ENCODE assay signal across 9 cellular contexts in genomic region chr18:9710037-9710436, GRCh38. TPM values are rescaled to one million over a fixed set of nuclear protein-coding genes. Genes with fewer than 3 reads are reported as not detected.
DNase-seq lines count a peak whose midpoint lies in the region; ATAC-seq, FAIRE-seq and TF ChIP-seq lines count a peak whose summit lies in the region.
"Had no signal": no experiment of that assay in that cellular context is flagged by ENCODE, and none has a peak within 500 bp of the region (broad histone marks: within the 10 kb centered on the region; RNA-seq: fewer than 3 reads in every experiment).

No MANE protein-coding gene starts in this region.

- no peak for TF ChIP-seq EP300 in suprapubic skin (IDR thresholded peaks at IDR 0.05)

- H3K4me3 ChIP-seq in HEK293 (ENCODE audit: low read depth, low read length), result no peak overlapping the region
- peak overlapping the region; percentile 78 to 81 for H3K4me3 ChIP-seq in ascending aorta
- peak overlapping the region; percentile 85 for H3K4me3 ChIP-seq in suprapubic skin

- peaks cover 9% of the 10 kb centered on the region for H3K23me2 ChIP-seq in H9 (ENCODE audit: insufficient read length, low read depth, low read length, poor library complexity, severe bottlenecking)

- no peak for DNase-seq in ascending aorta (ENCODE audit: low spot score in 2 of 2)
- DNase-seq in memory B cell (ENCODE audit: low spot score in 2 of 2), result no peak
- no peak for DNase-seq in suprapubic skin (ENCODE audit: low spot score in 2 of 2)
- no peak for DNase-seq in urothelium cell line (ENCODE audit: low spot score)
- no peak for DNase-seq in HT-29 (ENCODE audit: low spot score)
- no peak for DNase-seq in H9
- DNase-seq: activated CD8-positive, alpha-beta memory T cell treated with anti-CD3 and anti-CD28 coated beads, Interleukin-2, amount 50 U/mL, for 4 hours; NCI-H1694 treated with DMSO at 0.1 percent for 48 hours had no signal

- no peak for ATAC-seq in memory B cell (ENCODE audit: low read depth)

- H3K27me3 ChIP-seq in ascending aorta (no peaks in the 10 kb centered on the region), suprapubic skin (no peaks in the 10 kb centered on the region), H9 (ENCODE audit: insufficient read depth, low read length) (peaks cover 11% of the 10 kb centered on the region; the same call in 1 of the 2 replicates)

- no peak overlapping the region for H3K14ac ChIP-seq in H9 (ENCODE audit: insufficient read depth, low read length)

- H3K4me1 ChIP-seq in HEK293 (ENCODE audit: control insufficient read depth, insufficient read depth, low read length) (peaks cover 27% of the 10 kb centered on the region), ascending aorta (peaks cover 0 to 33% of the 10 kb centered on the region in 2 donors), suprapubic skin (peaks cover 15% of the 10 kb centered on the region), H9 (ENCODE audit: insufficient read depth, low read length) (peaks cover 6% of the 10 kb centered on the region; the same call in 1 of the 2 replicates)

- no peaks in the 10 kb centered on the region for H3K9me3 ChIP-seq in HEK293 (ENCODE audit: control insufficient read depth, insufficient read depth, low read depth, low read length)
- H3K9me3 ChIP-seq in ascending aorta, result no peaks in the 10 kb centered on the region
- no peaks in the 10 kb centered on the region for H3K9me3 ChIP-seq in suprapubic skin
- no peaks in the 10 kb centered on the region for H3K9me3 ChIP-seq in H9 (ENCODE audit: control insufficient read depth, low read depth, low read length)

- no peak overlapping the region for H3K56ac ChIP-seq in H9 (ENCODE audit: insufficient read length, low read depth, low read length)

- no peak overlapping the region for H4K5ac ChIP-seq in H9 (ENCODE audit: insufficient read length, low read depth, low read length)

- no peak overlapping the region for H4K91ac ChIP-seq in H9 (ENCODE audit: insufficient read length, low read depth, low read length)

- CTCF ChIA-PET in HEK293 (lab: Yijun Ruan, JAX), result interaction anchor here (0.6 to 0.7 kb wide), 2 partner anchors 375 to 421 kb away, joined by 3 to 7 read pairs; partner anchors contain the start of gene TWSG1

- H3K9ac ChIP-seq in H9 (ENCODE audit: extremely low read depth, insufficient read length, low read length), result no peak overlapping the region

- no peaks in the 10 kb centered on the region for H3K9me3 Mint-ChIP-seq in memory B cell
- H3K9me3 Mint-ChIP-seq in H9, result no peaks in the 10 kb centered on the region

- H3K18ac ChIP-seq in H9 (ENCODE audit: insufficient read length, low read depth, low read length), result no peak overlapping the region

- no peak overlapping the region for H3K27ac ChIP-seq in HEK293 (ENCODE audit: extremely low read depth, low read depth, low read length)
- H3K27ac ChIP-seq in ascending aorta, result peak overlapping the region; percentile 85 to 99
- no peak overlapping the region for H3K27ac ChIP-seq in suprapubic skin
- H3K27ac ChIP-seq in H9 (ENCODE audit: insufficient read length, low read depth, low read length), result no peak overlapping the region

- no peak overlapping the region for H2BK120ac ChIP-seq in H9 (ENCODE audit: low read depth, low read length, poor library complexity, severe bottlenecking)

- peaks cover 0 to 5% of the 10 kb centered on the region in 2 experiments; a peak in 1 of 3 replicates for H3K36me3 ChIP-seq in HEK293 (ENCODE audit: control insufficient read depth in 2 of 2, insufficient read depth in 1 of 2, low read length in 2 of 2)
- H3K36me3 ChIP-seq in ascending aorta, result no peaks in the 10 kb centered on the region
- H3K36me3 ChIP-seq in suprapubic skin, result no peaks in the 10 kb centered on the region

- no peak overlapping the region for H2BK15ac ChIP-seq in H9 (ENCODE audit: low read depth, low read length)

- H3T11ph ChIP-seq in H9 (ENCODE audit: low read length), result no peak overlapping the region

- H4K20me1 ChIP-seq in H9 (ENCODE audit: control insufficient read depth, insufficient read depth, insufficient read length), result no peaks in the 10 kb centered on the region

- WGBS in suprapubic skin, result 89% methylated on average over 4 of the region's 4 CpGs
- WGBS in H9 (ENCODE audit: extremely low coverage, insufficient read length, low lambda C conversion rate), result no CpG with 5 or more reads among the region's 4 CpGs

- no peaks in the 10 kb centered on the region for H3K36me3 Mint-ChIP-seq in memory B cell
- peaks cover 0 to 2% (median 0%) of the 10 kb centered on the region in 3 experiments; a peak in 2 of 7 replicates for H3K36me3 Mint-ChIP-seq in H9 (ENCODE audit: insufficient read depth in 1 of 3, low read depth in 3 of 3)

- H3K4me2 ChIP-seq in H9 (ENCODE audit: insufficient read depth, insufficient read length, low read length), result no peak overlapping the region

- no peak overlapping the region for H2BK20ac ChIP-seq in H9 (ENCODE audit: low read depth, low read length, poor library complexity, severe bottlenecking)

- TF ChIP-seq POLR2A in suprapubic skin (IDR thresholded peaks at IDR 0.05), result no peak

- H3K4me3 Mint-ChIP-seq in memory B cell (peak overlapping the region; percentile 97), H9 (peak overlapping the region in 1 of 2 experiments; percentile 89; a peak in 3 of 5 replicates)

- intact Hi-C loops in ascending aorta (cut with DNase I), result no loop called here

- POLR2A ChIA-PET in HEK293 (lab: Yijun Ruan, JAX), result no interaction called here

- H3K27me3 Mint-ChIP-seq in memory B cell, result no peaks in the 10 kb centered on the region
- H3K27me3 Mint-ChIP-seq in H9 (ENCODE audit: low read depth), result peaks cover 54% of the 10 kb centered on the region

- FAIRE-seq in urothelium cell line (lab: Jason Lieb, UNC), result no peak

- H3K79me2 ChIP-seq in H9 (ENCODE audit: insufficient read depth, low read length), result no peaks in the 10 kb centered on the region

- H3K4ac ChIP-seq in H9 (ENCODE audit: low read depth, low read length), result no peak overlapping the region

- TF ChIP-seq CTCF in HEK293 (tag by site-specific recombination; IDR thresholded peaks at IDR 0.05) (no peak), ascending aorta (IDR thresholded peaks at IDR 0.05) (no peak), suprapubic skin (IDR thresholded peaks at IDR 0.05) (no peak), H9 (conservative IDR thresholded peaks at IDR 0.05) (no peak)

- peaks cover 2% of the 10 kb centered on the region for H3K79me1 ChIP-seq in H9 (ENCODE audit: insufficient read depth, low read depth, low read length, poor library complexity, severe bottlenecking)

- H2AK5ac ChIP-seq in H9 (ENCODE audit: insufficient read length, low read length), result no peak overlapping the region

- no peak overlapping the region for H4K8ac ChIP-seq in H9 (replicated peaks; ENCODE audit: insufficient read length, low read depth, low read length)

- no peak overlapping the region for H2AFZ ChIP-seq in H9 (ENCODE audit: low read length)

- H2BK5ac ChIP-seq in H9 (ENCODE audit: insufficient read length, low read length), result no peak overlapping the region

- no peak overlapping the region for H3K23ac ChIP-seq in H9 (ENCODE audit: insufficient read length, low read depth, low read length)

- H3K27ac Mint-ChIP-seq in memory B cell (peak overlapping the region; percentile 98), H9 (no peak overlapping the region)

- H3K4me1 Mint-ChIP-seq in memory B cell (peaks cover 51% of the 10 kb centered on the region), H9 (peaks cover 35 to 37% of the 10 kb centered on the region in 2 experiments)

- H2BK12ac ChIP-seq in H9 (ENCODE audit: insufficient read length, low read depth, low read length), result no peak overlapping the region

TF ChIP-seq in HEK293, 187 proteins besides CTCF, POLR2A, EP300 and RAD21:
- TF ChIP-seq ZNF580 (tag by site-specific recombination; IDR thresholded peaks at IDR 0.05) (0 out of 2 replicates have a peak, but pooled peaks have one; percentile 22), TCF7L2 (IDR thresholded peaks at IDR 0.05; ENCODE audit: borderline replicate concordance, low read depth, low read length) (no peak)

RNA-seq across cellular contexts. Expression of gene RAB31, which starts 1.9 kb away (rescaled TPM):
- total RNA-seq in ascending aorta (36.8 TPM), suprapubic skin (10 to 100 TPM in 3 of 4 donors, 1 to 10 TPM in 1; 5.8 to 15.2 (median 11.4) TPM), H9 (2021) (20.9 and 22.4 TPM in 2 replicates)
- 1.7 and 1.9 TPM in 2 replicates for total RNA-seq in HT-29 (2014; rRNA removed; shearing (Covaris generic))

Comparison
In these comparisons a context has a peak if more than half of its experiments do, and no peak if none do; other contexts are left out.
1. H3K27ac ChIP-seq: peak in ascending aorta (2 of 2); none in HEK293 (single experiment), suprapubic skin (single experiment) and H9 (single experiment).